ENCODE assay signal across 1 cellular context in genomic region chr4:156638925-156639605, GRCh38.
TF ChIP-seq lines count a peak whose summit lies in the region.

No MANE protein-coding gene starts in this region.

TF ChIP-seq in GM23338, 12 proteins besides CTCF, POLR2A, EP300 and RAD21 (continued from another document):
- TF ChIP-seq, protein P1, sequence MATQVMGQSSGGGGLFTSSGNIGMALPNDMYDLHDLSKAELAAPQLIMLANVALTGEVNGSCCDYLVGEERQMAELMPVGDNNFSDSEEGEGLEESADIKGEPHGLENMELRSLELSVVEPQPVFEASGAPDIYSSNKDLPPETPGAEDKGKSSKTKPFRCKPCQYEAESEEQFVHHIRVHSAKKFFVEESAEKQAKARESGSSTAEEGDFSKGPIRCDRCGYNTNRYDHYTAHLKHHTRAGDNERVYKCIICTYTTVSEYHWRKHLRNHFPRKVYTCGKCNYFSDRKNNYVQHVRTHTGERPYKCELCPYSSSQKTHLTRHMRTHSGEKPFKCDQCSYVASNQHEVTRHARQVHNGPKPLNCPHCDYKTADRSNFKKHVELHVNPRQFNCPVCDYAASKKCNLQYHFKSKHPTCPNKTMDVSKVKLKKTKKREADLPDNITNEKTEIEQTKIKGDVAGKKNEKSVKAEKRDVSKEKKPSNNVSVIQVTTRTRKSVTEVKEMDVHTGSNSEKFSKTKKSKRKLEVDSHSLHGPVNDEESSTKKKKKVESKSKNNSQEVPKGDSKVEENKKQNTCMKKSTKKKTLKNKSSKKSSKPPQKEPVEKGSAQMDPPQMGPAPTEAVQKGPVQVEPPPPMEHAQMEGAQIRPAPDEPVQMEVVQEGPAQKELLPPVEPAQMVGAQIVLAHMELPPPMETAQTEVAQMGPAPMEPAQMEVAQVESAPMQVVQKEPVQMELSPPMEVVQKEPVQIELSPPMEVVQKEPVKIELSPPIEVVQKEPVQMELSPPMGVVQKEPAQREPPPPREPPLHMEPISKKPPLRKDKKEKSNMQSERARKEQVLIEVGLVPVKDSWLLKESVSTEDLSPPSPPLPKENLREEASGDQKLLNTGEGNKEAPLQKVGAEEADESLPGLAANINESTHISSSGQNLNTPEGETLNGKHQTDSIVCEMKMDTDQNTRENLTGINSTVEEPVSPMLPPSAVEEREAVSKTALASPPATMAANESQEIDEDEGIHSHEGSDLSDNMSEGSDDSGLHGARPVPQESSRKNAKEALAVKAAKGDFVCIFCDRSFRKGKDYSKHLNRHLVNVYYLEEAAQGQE (IDR thresholded peaks at IDR 0.05; ENCODE audit: unreplicated experiment), result no peak
- TF ChIP-seq STAT1 (IDR thresholded peaks at IDR 0.05; ENCODE audit: unreplicated experiment) (no peak), EZH2phosphoT487 (IDR thresholded peaks at IDR 0.05; ENCODE audit: unreplicated experiment) (no peak)
TF ChIP-seq in GM23338: peak in this region for 0.
